In genomic region chr4:127400736-127401346, GRCh38 we compare ENCODE assay signal across 8 cellular contexts.
DNase-seq lines count a peak whose midpoint lies in the region; ATAC-seq and TF ChIP-seq lines count a peak whose summit lies in the region.

No MANE protein-coding gene starts in this region.

- H3K9me2 ChIP-seq in neural cell (ENCODE audit: insufficient read depth, low read length): no peaks in the 10 kb centered on the region

- H3K4me1 ChIP-seq in SJSA1 (replicated peaks): no peaks in the 10 kb centered on the region

- TF ChIP-seq EP300 in neural cell (conservative IDR thresholded peaks at IDR 0.05; ENCODE audit: poor library complexity, severe bottlenecking): no peak

- peak; percentile 90 for ATAC-seq in GM21526 (IDR thresholded peaks at IDR 0.05; ENCODE audit: low FRiP score, unreplicated experiment)
- ATAC-seq in T-cell (replicated peaks in 1 of 4): no peak

- no peak overlapping the region for H3K4me3 Mint-ChIP-seq in T-cell

- H3K27me3 ChIP-seq in SJSA1 (replicated peaks): no peaks in the 10 kb centered on the region
- H3K27me3 ChIP-seq in neural cell (ENCODE audit: insufficient read depth, low read depth, low read length): no peaks in the 10 kb centered on the region

- H2AFZ ChIP-seq in neural cell (ENCODE audit: low read depth, low read length): no peak overlapping the region

- no peaks in the 10 kb centered on the region for H3K79me2 ChIP-seq in neural cell (replicated peaks; ENCODE audit: insufficient read depth, low read length)

- CTCF ChIA-PET in T-cell (lab: Charles Lee): no interaction called here

- no peak overlapping the region for H3K27ac Mint-ChIP-seq in T-cell

- peaks cover 0 to 3% (median 0%) of the 10 kb centered on the region in 3 donors for H3K9me3 Mint-ChIP-seq in T-cell

- H3K27ac ChIP-seq in SJSA1: no peak overlapping the region
- no peak overlapping the region for H3K27ac ChIP-seq in neural cell (ENCODE audit: low read length)

- no peak overlapping the region for H3K4me2 ChIP-seq in neural cell (ENCODE audit: low read length)

- DNase-seq in activated CD4-positive, alpha-beta T cell treated with anti-CD3 and anti-CD28 coated beads for 48 hours: peak; percentile 62
- no peak for DNase-seq in activated CD4-positive, alpha-beta T cell treated with anti-CD3 and anti-CD28 coated beads for 1 hour
- DNase-seq in HT-29 (ENCODE audit: low spot score) (peak; percentile 75), SJSA1 (ENCODE audit: low read depth in 1 of 2, low spot score in 2 of 2) (peak; percentile 20 to 59), epithelial cell of proximal tubule (ENCODE audit: low read depth) (peak; percentile 32), T-cell (no peak)

- peak; percentile 33 for TF ChIP-seq RAD21 in neural cell (conservative IDR thresholded peaks at IDR 0.05)

- no peaks in the 10 kb centered on the region for H3F3A ChIP-seq in neural cell (ENCODE audit: insufficient read depth, low read length, poor library complexity, severe bottlenecking)

- H3K9me3 ChIP-seq in SJSA1 (replicated peaks) (no peaks in the 10 kb centered on the region), neural cell (ENCODE audit: low read length) (no peaks in the 10 kb centered on the region)

- no peaks in the 10 kb centered on the region for H3K4me1 Mint-ChIP-seq in T-cell

- no peak overlapping the region for H3K9ac ChIP-seq in neural cell (ENCODE audit: low read length)

- H3K27me3 Mint-ChIP-seq in T-cell: peaks cover 1 to 5% of the 10 kb centered on the region in 2 donors

- no peaks in the 10 kb centered on the region for H3K36me3 Mint-ChIP-seq in T-cell

- no peak overlapping the region for H3K4me3 ChIP-seq in SJSA1
- no peak overlapping the region for H3K4me3 ChIP-seq in epithelial cell of proximal tubule (ENCODE audit: low read depth, low read length)
- no peak overlapping the region for H3K4me3 ChIP-seq in neural cell (ENCODE audit: low read length)

- POLR2A ChIA-PET in T-cell (lab: Charles Lee): no interaction called here

- H3K36me3 ChIP-seq in SJSA1: no peaks in the 10 kb centered on the region
- no peaks in the 10 kb centered on the region for H3K36me3 ChIP-seq in neural cell (ENCODE audit: insufficient read depth, low read length)

- H4K20me1 ChIP-seq in neural cell (ENCODE audit: insufficient read depth): no peaks in the 10 kb centered on the region

- peak; percentile 98 for TF ChIP-seq CTCF in epithelial cell of proximal tubule (conservative IDR thresholded peaks at IDR 0.05; ENCODE audit: low read depth, low read length)
- peak; percentile 29 for TF ChIP-seq CTCF in neural cell (IDR thresholded peaks at IDR 0.05; ENCODE audit: poor library complexity, severe bottlenecking)

TF ChIP-seq in neural cell, 6 proteins besides CTCF, POLR2A, EP300 and RAD21:
- TF ChIP-seq REST (IDR thresholded peaks at IDR 0.05; ENCODE audit: borderline replicate concordance) (no peak), MXI1 (conservative IDR thresholded peaks at IDR 0.05; ENCODE audit: poor library complexity, severe bottlenecking) (no peak), EZH2 (IDR thresholded peaks at IDR 0.05; ENCODE audit: borderline replicate concordance, insufficient read depth, low read length, poor library complexity, severe bottlenecking) (no peak), SMC3 (conservative IDR thresholded peaks at IDR 0.05; ENCODE audit: poor library complexity) (no peak), POLR2AphosphoS5 (IDR thresholded peaks at IDR 0.05) (no peak), TAF1 (IDR thresholded peaks at IDR 0.05; ENCODE audit: low read depth) (no peak)
TF ChIP-seq in neural cell: peak in this region for 0.

Comparison
In these comparisons a context has a peak if more than half of its experiments do, and no peak if none do; other contexts are left out.
1. DNase-seq: peak in activated CD4-positive, alpha-beta T cell treated with anti-CD3 and anti-CD28 coated beads for 48 hours (single experiment), HT-29 (single experiment), SJSA1 (2 of 2) and epithelial cell of proximal tubule (single experiment); none in activated CD4-positive, alpha-beta T cell treated with anti-CD3 and anti-CD28 coated beads for 1 hour (single experiment) and T-cell (0 of 34).